31 cellular contexts compared by ENCODE assay signal in genomic region chr1:99935534-99935933, GRCh38.
"Had no signal": no experiment of that assay in that cellular context is flagged by ENCODE, and none has a peak within 500 bp of the region (broad histone marks: within the 10 kb centered on the region; RNA-seq: fewer than 3 reads in every experiment).

No MANE protein-coding gene starts in this region.

- H3K4me1 ChIP-seq: ascending aorta, breast epithelium, gastrocnemius medialis had no signal

- ATAC-seq: activated CD8-positive, alpha-beta memory T cell treated with anti-CD3 and anti-CD28 coated beads, Interleukin-2, amount 10 ng/mL, durations not matched to agents 7 days and 5 days; activated CD8-positive, alpha-beta T cell treated with anti-CD3 and anti-CD28 coated beads, Interleukin-2, amount 10 ng/mL, durations not matched to agents 7 days and 5 days; esophagus mucosa; gastrocnemius medialis; T-helper 17 cell had no signal

- H3K4me1 Mint-ChIP-seq: activated CD8-positive, alpha-beta memory T cell treated with anti-CD3 and anti-CD28 coated beads, Interleukin-2, amount 10 ng/mL, durations not matched to agents 7 days and 5 days; brain; central memory CD8-positive, alpha-beta T cell; T-helper 17 cell had no signal

- DNase-seq: activated CD4-positive, alpha-beta T cell treated with anti-CD3 and anti-CD28 coated beads for 48 hours; activated CD4-positive, alpha-beta T cell treated with anti-CD3 and anti-CD28 coated beads, Interleukin-2, amount 50 U/mL, for 1 hour; activated CD4-positive, alpha-beta T cell treated with anti-CD3 and anti-CD28 coated beads, Interleukin-2, amount 50 U/mL, for 48 hours; activated CD4-positive, CD25-positive, alpha-beta regulatory T cell; activated CD4-positive, CD25-positive, alpha-beta regulatory T cell treated with anti-CD3 and anti-CD28 coated beads, Interleukin-2, amount 50 U/mL, for 72 hours; activated CD8-positive, alpha-beta memory T cell treated with anti-CD3 and anti-CD28 coated beads, Interleukin-2, amount 10 ng/mL, durations not matched to agents 7 days and 5 days; activated CD8-positive, alpha-beta memory T cell treated with anti-CD3 and anti-CD28 coated beads, Interleukin-2, amount 50 U/mL, for 4 hours; activated CD8-positive, alpha-beta T cell treated with anti-CD3 and anti-CD28 coated beads, Interleukin-2, amount 10 ng/mL, durations not matched to agents 7 days and 5 days; activated gamma-delta T cell treated with Interleukin-2 at 50 U/mL for 16 hours; activated naive CD4-positive, alpha-beta T cell treated with anti-CD3 and anti-CD28 coated beads, Interleukin-2, amount 50 U/mL, for 16 hours; activated naive CD4-positive, alpha-beta T cell treated with Interleukin-2 at 50 U/mL for 16 hours; activated T-cell treated with anti-CD3 and anti-CD28 coated beads, Interleukin-2, amount 50 U/mL, for 1 hour; activated T-cell treated with anti-CD3 and anti-CD28 coated beads, Interleukin-2, amount 50 U/mL, for 48 hours; dorsolateral prefrontal cortex; effector memory CD4-positive, alpha-beta T cell; endodermal cell; foreskin fibroblast; gastrocnemius medialis; T-helper 1 cell; T-helper 17 cell; T1000 had no signal

- H3K27me3 Mint-ChIP-seq: dendritic cell treated with granulocyte-macrophage colony-stimulating factor and Interleukin-4, amounts not matched to agents 40 ng/mL and 50 ng/mL, for 4 days had no signal

- H3K36me3 Mint-ChIP-seq: activated CD8-positive, alpha-beta memory T cell treated with anti-CD3 and anti-CD28 coated beads, Interleukin-2, amount 10 ng/mL, durations not matched to agents 7 days and 5 days; brain had no signal

- H3K27me3 ChIP-seq: ascending aorta, breast epithelium, dorsolateral prefrontal cortex, gastrocnemius medialis had no signal

- H3K27ac Mint-ChIP-seq: activated CD8-positive, alpha-beta memory T cell treated with anti-CD3 and anti-CD28 coated beads, Interleukin-2, amount 10 ng/mL, durations not matched to agents 7 days and 5 days; activated CD8-positive, alpha-beta T cell treated with anti-CD3 and anti-CD28 coated beads, Interleukin-2, amount 10 ng/mL, durations not matched to agents 7 days and 5 days; activated naive CD8-positive, alpha-beta T cell; activated T-helper 1 cell treated with anti-CD3 and anti-CD28 coated beads, Interleukin-12 subunit alpha, Interleukin-12 subunit beta, Interleukin-2, Interleukin-4 antibody, amounts not matched to agents 30 ng/mL and 10 ng/mL and 1 ng/mL, durations not matched to agents 14 hours and 24 hours and 36 hours; brain; dendritic cell treated with granulocyte-macrophage colony-stimulating factor and Interleukin-4, amounts not matched to agents 40 ng/mL and 50 ng/mL, for 4 days; endodermal cell; T-helper 17 cell; T-helper 2 cell treated with Interferon-gamma antibody and Interleukin-4, amounts not matched to agents 5 μg/mL and 100 μg/mL, for 36 hours had no signal

- H3K9me3 ChIP-seq: ascending aorta, breast epithelium, gastrocnemius medialis had no signal

- H3K4me3 Mint-ChIP-seq: activated CD8-positive, alpha-beta memory T cell treated with anti-CD3 and anti-CD28 coated beads, Interleukin-2, amount 10 ng/mL, durations not matched to agents 7 days and 5 days; activated CD8-positive, alpha-beta T cell treated with anti-CD3 and anti-CD28 coated beads, Interleukin-2, amount 10 ng/mL, durations not matched to agents 7 days and 5 days; activated naive CD8-positive, alpha-beta T cell; activated T-helper 1 cell treated with anti-CD3 and anti-CD28 coated beads, Interleukin-12 subunit alpha, Interleukin-12 subunit beta, Interleukin-2, Interleukin-4 antibody, amounts not matched to agents 30 ng/mL and 10 ng/mL and 1 ng/mL, durations not matched to agents 14 hours and 24 hours and 36 hours; brain; central memory CD8-positive, alpha-beta T cell; dendritic cell treated with granulocyte-macrophage colony-stimulating factor and Interleukin-4, amounts not matched to agents 40 ng/mL and 50 ng/mL, for 4 days; endodermal cell; T-helper 17 cell; T-helper 2 cell treated with Interferon-gamma antibody and Interleukin-4, amounts not matched to agents 5 μg/mL and 100 μg/mL, for 36 hours had no signal

- H3K36me3 ChIP-seq: ascending aorta, breast epithelium, gastrocnemius medialis had no signal

- H3K27ac ChIP-seq: ascending aorta, breast epithelium, coronary artery, dorsolateral prefrontal cortex, gastrocnemius medialis had no signal

- H3K4me3 ChIP-seq: ascending aorta, breast epithelium, coronary artery, dorsolateral prefrontal cortex, gastrocnemius medialis had no signal

- H3K9me3 Mint-ChIP-seq: activated T-helper 1 cell treated with anti-CD3 and anti-CD28 coated beads, Interleukin-12 subunit alpha, Interleukin-12 subunit beta, Interleukin-2, Interleukin-4 antibody, amounts not matched to agents 30 ng/mL and 10 ng/mL and 1 ng/mL, durations not matched to agents 14 hours and 24 hours and 36 hours; central memory CD8-positive, alpha-beta T cell; T-helper 2 cell treated with Interferon-gamma antibody and Interleukin-4, amounts not matched to agents 5 μg/mL and 100 μg/mL, for 36 hours had no signal
